In the genomic region with DNA sequence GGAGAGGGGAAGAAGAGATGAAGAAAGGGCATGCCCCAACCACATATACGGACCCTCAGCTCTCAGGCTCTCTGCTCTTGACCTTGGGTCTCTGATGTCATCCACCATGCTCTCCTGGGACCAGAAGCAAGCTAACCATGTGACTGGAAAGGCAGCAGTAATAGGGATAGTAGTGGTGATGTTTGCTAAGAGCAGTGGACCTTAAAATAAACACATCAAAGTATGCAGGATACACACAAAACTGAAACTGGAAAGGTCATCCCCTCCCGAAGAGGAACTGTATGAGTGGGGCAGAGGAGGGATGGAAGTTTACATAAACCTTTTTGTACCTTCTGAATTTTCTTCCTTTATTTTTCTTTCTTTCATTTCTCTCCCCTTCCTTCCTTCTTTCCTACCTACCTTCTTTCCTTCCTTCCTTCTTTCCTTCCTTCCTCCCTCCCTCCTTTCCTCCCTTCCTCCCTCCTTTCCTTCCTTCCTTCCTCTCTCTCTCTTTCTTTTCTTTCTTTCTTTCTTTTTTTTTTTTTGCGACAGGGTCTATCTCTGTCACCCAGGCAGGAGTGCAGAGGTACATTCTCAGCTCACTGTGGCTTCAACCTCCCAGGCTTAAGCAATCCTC, we compare ENCODE assay signal across 1 cellular context.
A peak's percentile ranks its signal among the peaks of the same experiment; 100 is the strongest.
TF ChIP-seq lines count a peak whose summit lies in the region.

No MANE protein-coding gene starts in this region.

TF ChIP-seq in HepG2, 621 proteins besides CTCF, POLR2A, EP300 and RAD21 (continued from another document and continues in another):
- peak; percentile 98 for TF ChIP-seq ZNF512 (CRISPR knock-in tag; IDR thresholded peaks at IDR 0.05)
- no peak for TF ChIP-seq GTF3A (CRISPR knock-in tag; conservative IDR thresholded peaks at IDR 0.05)
- TF ChIP-seq ZNF772 (CRISPR knock-in tag; IDR thresholded peaks at IDR 0.05) = no peak
- no peak for TF ChIP-seq ZNF232 (CRISPR knock-in tag; IDR thresholded peaks at IDR 0.05; ENCODE audit: borderline replicate concordance)
- TF ChIP-seq ZNF816 (CRISPR knock-in tag; IDR thresholded peaks at IDR 0.05; ENCODE audit: borderline replicate concordance) = no peak
- no peak for TF ChIP-seq NONO (IDR thresholded peaks at IDR 0.05)
- TF ChIP-seq NONO (CRISPR knock-in tag; conservative IDR thresholded peaks at IDR 0.05) = 0 out of 2 replicates have a peak, but pooled peaks have one; percentile 30
- TF ChIP-seq ZNF510 (CRISPR knock-in tag; IDR thresholded peaks at IDR 0.05; ENCODE audit: low read depth) = no peak
- TF ChIP-seq ZNF12 (CRISPR knock-in tag; IDR thresholded peaks at IDR 0.05) = peak; percentile 42; the same call in 1 of the 2 replicates
- TF ChIP-seq, protein P1, sequence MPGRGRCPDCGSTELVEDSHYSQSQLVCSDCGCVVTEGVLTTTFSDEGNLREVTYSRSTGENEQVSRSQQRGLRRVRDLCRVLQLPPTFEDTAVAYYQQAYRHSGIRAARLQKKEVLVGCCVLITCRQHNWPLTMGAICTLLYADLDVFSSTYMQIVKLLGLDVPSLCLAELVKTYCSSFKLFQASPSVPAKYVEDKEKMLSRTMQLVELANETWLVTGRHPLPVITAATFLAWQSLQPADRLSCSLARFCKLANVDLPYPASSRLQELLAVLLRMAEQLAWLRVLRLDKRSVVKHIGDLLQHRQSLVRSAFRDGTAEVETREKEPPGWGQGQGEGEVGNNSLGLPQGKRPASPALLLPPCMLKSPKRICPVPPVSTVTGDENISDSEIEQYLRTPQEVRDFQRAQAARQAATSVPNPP (CRISPR knock-in tag; IDR thresholded peaks at IDR 0.05) = no peak
- no peak for TF ChIP-seq KLF13 (CRISPR knock-in tag; IDR thresholded peaks at IDR 0.05)
- peak; percentile 78 for TF ChIP-seq TEAD3 (CRISPR knock-in tag; optimal IDR thresholded peaks at IDR 0.05; ENCODE audit: borderline replicate concordance)
- TF ChIP-seq, protein P2, sequence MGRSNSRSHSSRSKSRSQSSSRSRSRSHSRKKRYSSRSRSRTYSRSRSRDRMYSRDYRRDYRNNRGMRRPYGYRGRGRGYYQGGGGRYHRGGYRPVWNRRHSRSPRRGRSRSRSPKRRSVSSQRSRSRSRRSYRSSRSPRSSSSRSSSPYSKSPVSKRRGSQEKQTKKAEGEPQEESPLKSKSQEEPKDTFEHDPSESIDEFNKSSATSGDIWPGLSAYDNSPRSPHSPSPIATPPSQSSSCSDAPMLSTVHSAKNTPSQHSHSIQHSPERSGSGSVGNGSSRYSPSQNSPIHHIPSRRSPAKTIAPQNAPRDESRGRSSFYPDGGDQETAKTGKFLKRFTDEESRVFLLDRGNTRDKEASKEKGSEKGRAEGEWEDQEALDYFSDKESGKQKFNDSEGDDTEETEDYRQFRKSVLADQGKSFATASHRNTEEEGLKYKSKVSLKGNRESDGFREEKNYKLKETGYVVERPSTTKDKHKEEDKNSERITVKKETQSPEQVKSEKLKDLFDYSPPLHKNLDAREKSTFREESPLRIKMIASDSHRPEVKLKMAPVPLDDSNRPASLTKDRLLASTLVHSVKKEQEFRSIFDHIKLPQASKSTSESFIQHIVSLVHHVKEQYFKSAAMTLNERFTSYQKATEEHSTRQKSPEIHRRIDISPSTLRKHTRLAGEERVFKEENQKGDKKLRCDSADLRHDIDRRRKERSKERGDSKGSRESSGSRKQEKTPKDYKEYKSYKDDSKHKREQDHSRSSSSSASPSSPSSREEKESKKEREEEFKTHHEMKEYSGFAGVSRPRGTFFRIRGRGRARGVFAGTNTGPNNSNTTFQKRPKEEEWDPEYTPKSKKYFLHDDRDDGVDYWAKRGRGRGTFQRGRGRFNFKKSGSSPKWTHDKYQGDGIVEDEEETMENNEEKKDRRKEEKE (IDR thresholded peaks at IDR 0.05) = no peak
- TF ChIP-seq STAT5B (CRISPR knock-in tag; IDR thresholded peaks at IDR 0.05) = no peak
- TF ChIP-seq, protein P3, sequence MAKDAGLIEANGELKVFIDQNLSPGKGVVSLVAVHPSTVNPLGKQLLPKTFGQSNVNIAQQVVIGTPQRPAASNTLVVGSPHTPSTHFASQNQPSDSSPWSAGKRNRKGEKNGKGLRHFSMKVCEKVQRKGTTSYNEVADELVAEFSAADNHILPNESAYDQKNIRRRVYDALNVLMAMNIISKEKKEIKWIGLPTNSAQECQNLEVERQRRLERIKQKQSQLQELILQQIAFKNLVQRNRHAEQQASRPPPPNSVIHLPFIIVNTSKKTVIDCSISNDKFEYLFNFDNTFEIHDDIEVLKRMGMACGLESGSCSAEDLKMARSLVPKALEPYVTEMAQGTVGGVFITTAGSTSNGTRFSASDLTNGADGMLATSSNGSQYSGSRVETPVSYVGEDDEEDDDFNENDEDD (CRISPR knock-in tag; IDR thresholded peaks at IDR 0.05; ENCODE audit: borderline replicate concordance) = no peak
- peak; percentile 40; the same call in 1 of the 2 replicates for TF ChIP-seq ERF (CRISPR knock-in tag; IDR thresholded peaks at IDR 0.05)
- TF ChIP-seq ELF3 (CRISPR knock-in tag; IDR thresholded peaks at IDR 0.05) = peak; percentile 60
- TF ChIP-seq SALL1 (CRISPR knock-in tag; IDR thresholded peaks at IDR 0.05) = peak; percentile 64
- TF ChIP-seq ZNF749 (CRISPR knock-in tag; IDR thresholded peaks at IDR 0.05; ENCODE audit: borderline replicate concordance) = no peak
- peak; percentile 52; the same call in 1 of the 2 replicates for TF ChIP-seq ARNTL (CRISPR knock-in tag; IDR thresholded peaks at IDR 0.05)
- peak; percentile 66 for TF ChIP-seq SOX5 (CRISPR knock-in tag; IDR thresholded peaks at IDR 0.05; ENCODE audit: borderline replicate concordance)
- peak; percentile 55; the same call in 1 of the 2 replicates for TF ChIP-seq MED1 (CRISPR knock-in tag; IDR thresholded peaks at IDR 0.05)
- TF ChIP-seq ZNF782 (CRISPR knock-in tag; IDR thresholded peaks at IDR 0.05; ENCODE audit: borderline replicate concordance) = no peak
- TF ChIP-seq ZNF75D (CRISPR knock-in tag; IDR thresholded peaks at IDR 0.05; ENCODE audit: borderline replicate concordance) = no peak
- TF ChIP-seq RXRB (CRISPR knock-in tag; IDR thresholded peaks at IDR 0.05; ENCODE audit: borderline replicate concordance) = peak; percentile 58; the same call in 1 of the 2 replicates
- no peak for TF ChIP-seq ATF7 (IDR thresholded peaks at IDR 0.05)
- peak; percentile 48; the same call in 1 of the 2 replicates for TF ChIP-seq ATF7 (CRISPR knock-in tag; IDR thresholded peaks at IDR 0.05)
- TF ChIP-seq HDAC2 (CRISPR knock-in tag; IDR thresholded peaks at IDR 0.05) = peak; percentile 73; the same call in 1 of the 2 replicates
- TF ChIP-seq, protein P4, sequence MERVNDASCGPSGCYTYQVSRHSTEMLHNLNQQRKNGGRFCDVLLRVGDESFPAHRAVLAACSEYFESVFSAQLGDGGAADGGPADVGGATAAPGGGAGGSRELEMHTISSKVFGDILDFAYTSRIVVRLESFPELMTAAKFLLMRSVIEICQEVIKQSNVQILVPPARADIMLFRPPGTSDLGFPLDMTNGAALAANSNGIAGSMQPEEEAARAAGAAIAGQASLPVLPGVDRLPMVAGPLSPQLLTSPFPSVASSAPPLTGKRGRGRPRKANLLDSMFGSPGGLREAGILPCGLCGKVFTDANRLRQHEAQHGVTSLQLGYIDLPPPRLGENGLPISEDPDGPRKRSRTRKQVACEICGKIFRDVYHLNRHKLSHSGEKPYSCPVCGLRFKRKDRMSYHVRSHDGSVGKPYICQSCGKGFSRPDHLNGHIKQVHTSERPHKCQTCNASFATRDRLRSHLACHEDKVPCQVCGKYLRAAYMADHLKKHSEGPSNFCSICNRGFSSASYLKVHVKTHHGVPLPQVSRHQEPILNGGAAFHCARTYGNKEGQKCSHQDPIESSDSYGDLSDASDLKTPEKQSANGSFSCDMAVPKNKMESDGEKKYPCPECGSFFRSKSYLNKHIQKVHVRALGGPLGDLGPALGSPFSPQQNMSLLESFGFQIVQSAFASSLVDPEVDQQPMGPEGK (CRISPR knock-in tag; IDR thresholded peaks at IDR 0.05) = peak; percentile 55; the same call in 1 of the 2 replicates
- no peak for TF ChIP-seq RELA (CRISPR knock-in tag; IDR thresholded peaks at IDR 0.05)
- TF ChIP-seq DRAP1 (CRISPR knock-in tag; IDR thresholded peaks at IDR 0.05) = peak; percentile 65; the same call in 1 of the 2 replicates
- no peak for TF ChIP-seq KLF15 (CRISPR knock-in tag; IDR thresholded peaks at IDR 0.05; ENCODE audit: borderline replicate concordance)
- TF ChIP-seq PHF21A (CRISPR knock-in tag; IDR thresholded peaks at IDR 0.05) = peak; percentile 32; the same call in 1 of the 2 replicates
- TF ChIP-seq SMAD9 (CRISPR knock-in tag; IDR thresholded peaks at IDR 0.05) = no peak
- TF ChIP-seq POGZ (CRISPR knock-in tag; IDR thresholded peaks at IDR 0.05) = peak; percentile 68
- TF ChIP-seq ZBTB21 (CRISPR knock-in tag; IDR thresholded peaks at IDR 0.05) = peak; percentile 60
- TF ChIP-seq ZMAT5 (CRISPR knock-in tag; IDR thresholded peaks at IDR 0.05; ENCODE audit: borderline replicate concordance, low read depth) = no peak
- TF ChIP-seq PAXIP1 (CRISPR knock-in tag; conservative IDR thresholded peaks at IDR 0.05) = peak; percentile 78
- TF ChIP-seq KLF6 (CRISPR knock-in tag; IDR thresholded peaks at IDR 0.05) = no peak
- peak; percentile 68; the same call in 1 of the 2 replicates for TF ChIP-seq RCOR2 (CRISPR knock-in tag; IDR thresholded peaks at IDR 0.05)
- TF ChIP-seq RAD51 (IDR thresholded peaks at IDR 0.05; ENCODE audit: borderline replicate concordance) = peak; percentile 44; the same call in 1 of the 2 replicates
- TF ChIP-seq CREB1 (IDR thresholded peaks at IDR 0.05) = peak; percentile 44
- TF ChIP-seq CREB1 (CRISPR knock-in tag; IDR thresholded peaks at IDR 0.05) = peak; percentile 37; the same call in 1 of the 2 replicates
- 0 out of 2 replicates have a peak, but pooled peaks have one; percentile 48 for TF ChIP-seq KMT2B (CRISPR knock-in tag; IDR thresholded peaks at IDR 0.05)
- TF ChIP-seq ZSCAN9 (CRISPR knock-in tag; IDR thresholded peaks at IDR 0.05; ENCODE audit: borderline replicate concordance) = 0 out of 2 replicates have a peak, but pooled peaks have one; percentile 56
- peak; percentile 78; the same call in 1 of the 2 replicates for TF ChIP-seq FOXK1 (CRISPR knock-in tag; IDR thresholded peaks at IDR 0.05; ENCODE audit: borderline replicate concordance, low read depth)
- no peak for TF ChIP-seq EHMT2 (IDR thresholded peaks at IDR 0.05; ENCODE audit: borderline replicate concordance, low read depth, low read length)
- peak; percentile 74; the same call in 1 of the 2 replicates for TF ChIP-seq HMG20A (CRISPR knock-in tag; IDR thresholded peaks at IDR 0.05; ENCODE audit: borderline replicate concordance)
- no peak for TF ChIP-seq SYNCRIP (IDR thresholded peaks at IDR 0.05; ENCODE audit: insufficient read depth, low read depth, low read length)
- TF ChIP-seq, protein P5, sequence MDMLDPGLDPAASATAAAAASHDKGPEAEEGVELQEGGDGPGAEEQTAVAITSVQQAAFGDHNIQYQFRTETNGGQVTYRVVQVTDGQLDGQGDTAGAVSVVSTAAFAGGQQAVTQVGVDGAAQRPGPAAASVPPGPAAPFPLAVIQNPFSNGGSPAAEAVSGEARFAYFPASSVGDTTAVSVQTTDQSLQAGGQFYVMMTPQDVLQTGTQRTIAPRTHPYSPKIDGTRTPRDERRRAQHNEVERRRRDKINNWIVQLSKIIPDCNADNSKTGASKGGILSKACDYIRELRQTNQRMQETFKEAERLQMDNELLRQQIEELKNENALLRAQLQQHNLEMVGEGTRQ (IDR thresholded peaks at IDR 0.05; ENCODE audit: low read depth, low read length) = peak; percentile 32; the same call in 1 of the 2 replicates
- TF ChIP-seq, protein P5 (CRISPR knock-in tag; IDR thresholded peaks at IDR 0.05; ENCODE audit: borderline replicate concordance) = peak; percentile 67; the same call in 1 of the 2 replicates
